8 cellular contexts compared by ENCODE assay signal in genomic region chr9:99105152-99106043, GRCh38. TPM values are rescaled to one million over a fixed set of nuclear protein-coding genes. Genes with fewer than 3 reads are reported as not detected.
DNase-seq lines count a peak whose midpoint lies in the region; ATAC-seq, FAIRE-seq and TF ChIP-seq lines count a peak whose summit lies in the region.

No MANE protein-coding gene starts in this region.

- CTCF ChIA-PET in PC-9 (lab: Charles Lee) = interaction anchor here (0.6 to 0.7 kb wide), 2 partner anchors 50 to 297 kb away, joined by 3 to 4 read pairs; no protein-coding TSS in a partner anchor

- WGBS in neuronal stem cell (ENCODE audit: extremely low coverage in 2 of 2, insufficient read length in 2 of 2, insufficient replicate concordance in 1 of 2), 2 donors = no CpG with 5 or more reads among the region's 118 CpGs

- no TSS peak for BruUV-seq in PC-9 (replicated peaks; lab: Mats Ljungman, UMichigan)

- H3K9me3 ChIP-seq in PC-9 (ENCODE audit: insufficient read depth, low read depth) = no peaks in the 10 kb centered on the region; the same call in 1 of the 2 replicates
- H3K9me3 ChIP-seq in neuronal stem cell (replicated peaks in 1 of 2; ENCODE audit: control insufficient read depth in 2 of 2, insufficient read depth in 1 of 2, low read depth in 1 of 2, low read length in 2 of 2) = no peaks in the 10 kb centered on the region

- H3K36me3 ChIP-seq in PC-9 (ENCODE audit: low read depth) (no peaks in the 10 kb centered on the region), neuronal stem cell (replicated peaks in 1 of 2; ENCODE audit: control insufficient read depth in 2 of 2, insufficient read depth in 2 of 2, low read length in 2 of 2) (peaks cover 0 to 10% of the 10 kb centered on the region in 2 donors)

- DNase-seq in AML-193 (lab: John Stamatoyannopoulos, UW) (peak; percentile 22 to 37), PC-9 (peak; percentile 55 to 84), frontal cortex (ENCODE audit: low spot score in 2 of 2) (peak; percentile 61 to 67), neuronal stem cell (ENCODE audit: low spot score) (peak; percentile 58), NCI-H187 (lab: John Stamatoyannopoulos, UW) (no peak)
- DNase-seq in activated gamma-delta T cell treated with anti-CD3 and anti-CD28 coated beads, Interleukin-2, amount 50 U/mL, for 16 hours (ENCODE audit: low read depth) = peak; percentile 25

- no peak for TF ChIP-seq CTCF in PC-9 (conservative IDR thresholded peaks at IDR 0.05)

- peaks cover 14% of the 10 kb centered on the region; the same call in 1 of the 2 replicates for H4K20me1 ChIP-seq in PC-9 (ENCODE audit: insufficient read depth)

- H4K91ac ChIP-seq in neuronal stem cell (ENCODE audit: low read depth, low read length, poor library complexity) = no peak overlapping the region

- no peak overlapping the region for H3K14ac ChIP-seq in neuronal stem cell (ENCODE audit: low read length)

- H2BK5ac ChIP-seq in neuronal stem cell (ENCODE audit: low read length) = no peak overlapping the region

- peak; percentile 37 for ATAC-seq in GM18870 (IDR thresholded peaks at IDR 0.05; ENCODE audit: unreplicated experiment)
- ATAC-seq in HG03060 (IDR thresholded peaks at IDR 0.05; ENCODE audit: low read depth, unreplicated experiment) = peak; percentile 30

- POLR2A ChIA-PET in PC-9 (lab: Charles Lee; ENCODE audit: unreplicated experiment) = interaction anchor here (0.6 to 0.7 kb wide), 4 partner anchors 253 to 1203 kb away, joined by 3 to 8 read pairs (median 3); no protein-coding TSS in a partner anchor

- H2BK12ac ChIP-seq in neuronal stem cell (ENCODE audit: low read length) = no peak overlapping the region

- H3K4ac ChIP-seq in neuronal stem cell (ENCODE audit: low read length) = peak overlapping the region; percentile 28

- peaks cover 47% of the 10 kb centered on the region for H3K79me2 ChIP-seq in PC-9 (ENCODE audit: low read depth)

- H3K27me3 ChIP-seq in PC-9 (ENCODE audit: insufficient read depth, low read depth) = no peaks in the 10 kb centered on the region
- H3K27me3 ChIP-seq in neuronal stem cell (ENCODE audit: control insufficient read depth in 3 of 3, insufficient read depth in 3 of 3, low read depth in 1 of 3, low read length in 3 of 3) = peaks cover 0 to 21% (median 6%) of the 10 kb centered on the region in 3 experiments

- no peak for FAIRE-seq in frontal cortex (lab: Jason Lieb, UNC)

- peak overlapping the region; percentile 76 for H2AFZ ChIP-seq in PC-9
- H2AFZ ChIP-seq in neuronal stem cell (ENCODE audit: low read length) = peak overlapping the region; percentile 89

- H2BK120ac ChIP-seq in neuronal stem cell (ENCODE audit: low read depth, low read length) = peak overlapping the region; percentile 72

- H3K27ac ChIP-seq in PC-9 (no peak overlapping the region), neuronal stem cell (replicated peaks; ENCODE audit: low read length) (peak overlapping the region; percentile 76)

- H3K9me2 ChIP-seq in PC-9 (ENCODE audit: insufficient read depth) = peaks cover 3% of the 10 kb centered on the region; the same call in 1 of the 2 replicates

- peaks cover 4% of the 10 kb centered on the region for H3K79me1 ChIP-seq in neuronal stem cell (ENCODE audit: low read depth, low read length)

- H2AK5ac ChIP-seq in neuronal stem cell (ENCODE audit: low read depth, low read length) = peak overlapping the region; percentile 85

- H3F3A ChIP-seq in PC-9 (ENCODE audit: insufficient read depth, low read depth) = no peaks in the 10 kb centered on the region; the same call in 1 of the 2 replicates

- H3K23ac ChIP-seq in neuronal stem cell (ENCODE audit: low read depth, low read length, poor library complexity) = peak overlapping the region; percentile 90

- no peak overlapping the region for H2BK15ac ChIP-seq in neuronal stem cell (ENCODE audit: low read length)

- H3K9ac ChIP-seq in neuronal stem cell (ENCODE audit: low read depth, low read length, poor library complexity) = peak overlapping the region; percentile 93

- peak overlapping the region; percentile 93 for H3K18ac ChIP-seq in neuronal stem cell (ENCODE audit: low read length)

- H4K8ac ChIP-seq in neuronal stem cell (ENCODE audit: low read depth, low read length) = no peak overlapping the region

- H3K4me2 ChIP-seq in PC-9 = peak overlapping the region; percentile 84
- peak overlapping the region; percentile 59 for H3K4me2 ChIP-seq in neuronal stem cell (ENCODE audit: insufficient read depth, low read length, poor library complexity, severe bottlenecking)

- H3K4me3 ChIP-seq in PC-9 = peak overlapping the region; percentile 76
- H3K4me3 ChIP-seq in neuronal stem cell (ENCODE audit: low read length in 2 of 2) = peak overlapping the region; percentile 79 to 97

- H3K4me1 ChIP-seq in PC-9 (replicated peaks; ENCODE audit: insufficient read depth) (peaks cover 17% of the 10 kb centered on the region), neuronal stem cell (ENCODE audit: control insufficient read depth in 2 of 2, insufficient read depth in 1 of 2, low read depth in 1 of 2, low read length in 2 of 2) (peaks cover 20 to 22% of the 10 kb centered on the region in 2 donors)

- intact Hi-C loops in PC-9 (cut with micrococcal nuclease; ENCODE audit: unreplicated experiment) = loop anchor here (2.0 to 10.0 kb wide), 2 partner anchors 59 to 105 kb away; no protein-coding TSS in a partner anchor

RNA-seq across cellular contexts. Expression of gene TGFBR1, which starts 0.5 kb away (rescaled TPM):
- total RNA-seq in PC-9 (2021) = 17.1 and 18.3 TPM in 2 replicates
- 75.8 TPM for total RNA-seq in frontal cortex
- polyA plus RNA-seq in neuronal stem cell (2013, experiment 1 of 2) = 44.9 TPM
- 47.8 TPM for polyA plus RNA-seq in neuronal stem cell (2013, experiment 2 of 2)

Comparison
In these comparisons a context has a peak if more than half of its experiments do, and no peak if none do; other contexts are left out.
1. DNase-seq: peak in AML-193 (2 of 2), PC-9 (2 of 2), activated gamma-delta T cell treated with anti-CD3 and anti-CD28 coated beads, Interleukin-2, amount 50 U/mL, for 16 hours (single experiment), frontal cortex (2 of 2) and neuronal stem cell (single experiment); none in NCI-H187 (0 of 2).